Comparison of ENCODE assay signal across 12 cellular contexts in genomic region chr7:80098795-80099194, GRCh38. TPM values are rescaled to one million over a fixed set of nuclear protein-coding genes. Genes with fewer than 3 reads are reported as not detected.
A peak's percentile ranks its signal among the peaks of the same experiment; 100 is the strongest.
DNase-seq lines count a peak whose midpoint lies in the region; ATAC-seq, FAIRE-seq and TF ChIP-seq lines count a peak whose summit lies in the region.
"Had no signal": no experiment of that assay in that cellular context is flagged by ENCODE, and none has a peak within 500 bp of the region (broad histone marks: within the 10 kb centered on the region; RNA-seq: fewer than 3 reads in every experiment).

No MANE protein-coding gene starts in this region.

- H3K27me3 ChIP-seq in brain microvascular endothelial cell (replicated peaks), result no peaks in the 10 kb centered on the region

- DNase-seq in brain microvascular endothelial cell, result no peak
- DNase-seq in neural crest cell (ENCODE audit: low read depth, low spot score), result no peak
- DNase-seq in stimulated activated CD4-positive, alpha-beta T cell treated with anti-CD3 and anti-CD28 coated beads, Interleukin-4, amount 100 ng/mL, for 1 hour, result no peak
- no peak for DNase-seq in GM12892 (ENCODE audit: insufficient read length)
- no peak for DNase-seq in stimulated activated naive CD4-positive, alpha-beta T cell treated with Interleukin-2 at 50 U/mL for 16 hours (lab: John Stamatoyannopoulos, UW)
- no peak for DNase-seq in NCI-H1417 treated with DMSO at 0.1 percent for 48 hours (lab: John Stamatoyannopoulos, UW)
- DNase-seq: activated CD8-positive, alpha-beta T cell treated with anti-CD3 and anti-CD28 coated beads, Interleukin-2, amount 10 ng/mL, durations not matched to agents 7 days and 5 days; amniotic stem cell; GOT3; NCI-H2171 treated with DMSO at 0.1 percent for 48 hours had no signal

- H3K27me3 Mint-ChIP-seq in neural crest cell (ENCODE audit: low read depth), result no peaks in the 10 kb centered on the region

- FAIRE-seq in GM12892 (lab: Jason Lieb, UNC), result no peak

- peaks cover 3% of the 10 kb centered on the region for H3K9me3 Mint-ChIP-seq in neural crest cell

- no peak overlapping the region for H3K27ac ChIP-seq in brain microvascular endothelial cell

- TF ChIP-seq CTCF in brain microvascular endothelial cell (IDR thresholded peaks at IDR 0.05; ENCODE audit: low read depth, low read length, missing control alignments), result peak; percentile 43
- TF ChIP-seq CTCF in neural crest cell (conservative IDR thresholded peaks at IDR 0.05), result peak; percentile 44

- H3K36me3 Mint-ChIP-seq in neural crest cell (ENCODE audit: low read depth), result no peaks in the 10 kb centered on the region

- peak; percentile 51 for ATAC-seq in GM18858 (IDR thresholded peaks at IDR 0.05; ENCODE audit: unreplicated experiment)
- ATAC-seq in HG03175 (IDR thresholded peaks at IDR 0.05; ENCODE audit: unreplicated experiment), result peak; percentile 49
- ATAC-seq: activated CD8-positive, alpha-beta T cell treated with anti-CD3 and anti-CD28 coated beads, Interleukin-2, amount 10 ng/mL, durations not matched to agents 7 days and 5 days had no signal

- TF ChIP-seq POLR2A in GM12892 (IDR thresholded peaks at IDR 0.05; ENCODE audit: low read depth, low read length), result no peak

- in situ Hi-C loops in brain microvascular endothelial cell (cut with HindIII; ENCODE audit: low pct_ligation_motif_present, low sequenced_read_pairs), result no loop called here

- no peaks in the 10 kb centered on the region for H3K4me1 Mint-ChIP-seq in neural crest cell

- H3K4me3 Mint-ChIP-seq in neural crest cell, result no peak overlapping the region
- H3K4me3 Mint-ChIP-seq: activated CD8-positive, alpha-beta T cell treated with anti-CD3 and anti-CD28 coated beads, Interleukin-2, amount 10 ng/mL, durations not matched to agents 7 days and 5 days had no signal

- H3K27ac Mint-ChIP-seq in neural crest cell (ENCODE audit: unreplicated experiment), result no peak overlapping the region
- H3K27ac Mint-ChIP-seq: activated CD8-positive, alpha-beta T cell treated with anti-CD3 and anti-CD28 coated beads, Interleukin-2, amount 10 ng/mL, durations not matched to agents 7 days and 5 days had no signal

- no peaks in the 10 kb centered on the region for H3K36me3 ChIP-seq in brain microvascular endothelial cell (replicated peaks)

- H3K4me3 ChIP-seq in brain microvascular endothelial cell (ENCODE audit: low read depth, low read length), result no peak overlapping the region

RNA-seq across cellular contexts. Expression of gene GNAI1, which starts 35.8 kb away (rescaled TPM):
- total RNA-seq in neural crest cell, result 25.2 and 26.7 TPM in 2 replicates
- polyA plus RNA-seq in GM12892 (2012; ENCODE audit: missing spikeins), result not detected
- total RNA-seq: activated CD8-positive, alpha-beta T cell treated with anti-CD3 and anti-CD28 coated beads, Interleukin-2, amount 10 ng/mL, durations not matched to agents 7 days and 5 days had no signal
